ENCODE assay signal across 1 cellular context in genomic region chr12:100200450-100201181, GRCh38.
A peak's percentile ranks its signal among the peaks of the same experiment; 100 is the strongest.
TF ChIP-seq lines count a peak whose summit lies in the region.

TSS of gene ACTR6 (plus strand) at chr12:100200815. CDS start at chr12:100200852, 37 bp downstream.

TF ChIP-seq in HepG2, 621 proteins besides CTCF, POLR2A, EP300 and RAD21 (continued from another document and continues in another):
- TF ChIP-seq ZNF784 (CRISPR knock-in tag; IDR thresholded peaks at IDR 0.05; ENCODE audit: borderline replicate concordance) (peak; percentile 77; the same call in 1 of the 2 replicates), ZBTB37 (CRISPR knock-in tag; IDR thresholded peaks at IDR 0.05) (peak; percentile 63; the same call in 1 of the 2 replicates), STAT5B (CRISPR knock-in tag; IDR thresholded peaks at IDR 0.05) (no peak), E2F5 (CRISPR knock-in tag; conservative IDR thresholded peaks at IDR 0.05) (no peak), MATR3 (CRISPR knock-in tag; IDR thresholded peaks at IDR 0.05) (no peak), PRPF4 (IDR thresholded peaks at IDR 0.05; ENCODE audit: low read depth, low read length, poor library complexity, severe bottlenecking) (no peak), ZMYM4 (CRISPR knock-in tag; IDR thresholded peaks at IDR 0.05) (peak; percentile 57; the same call in 1 of the 2 replicates), GABPA (IDR thresholded peaks at IDR 0.05; ENCODE audit: low read depth, low read length) (peak; percentile 79), GABPA (CRISPR knock-in tag; IDR thresholded peaks at IDR 0.05; ENCODE audit: low read depth) (peak; percentile 97), PRDM10 (CRISPR knock-in tag; IDR thresholded peaks at IDR 0.05; ENCODE audit: low read depth) (no peak), ATF2 (CRISPR knock-in tag; IDR thresholded peaks at IDR 0.05) (peak; percentile 70; the same call in 1 of the 2 replicates), SMC3 (IDR thresholded peaks at IDR 0.05; ENCODE audit: low read length) (no peak), ZNF337 (CRISPR knock-in tag; IDR thresholded peaks at IDR 0.05; ENCODE audit: borderline replicate concordance, low read depth) (no peak), SIX1 (CRISPR knock-in tag; IDR thresholded peaks at IDR 0.05; ENCODE audit: borderline replicate concordance) (peak; percentile 44; the same call in 1 of the 2 replicates), TIGD3 (CRISPR knock-in tag; IDR thresholded peaks at IDR 0.05; ENCODE audit: borderline replicate concordance) (no peak), ZNF431 (CRISPR knock-in tag; IDR thresholded peaks at IDR 0.05; ENCODE audit: borderline replicate concordance, low read depth) (peak; percentile 28; the same call in 1 of the 2 replicates), LCORL (IDR thresholded peaks at IDR 0.05) (no peak), LCORL (CRISPR knock-in tag; IDR thresholded peaks at IDR 0.05) (no peak), MLLT10 (CRISPR knock-in tag; IDR thresholded peaks at IDR 0.05) (no peak), ARID4A (CRISPR knock-in tag; IDR thresholded peaks at IDR 0.05; ENCODE audit: borderline replicate concordance) (peak; percentile 97), ZNF142 (CRISPR knock-in tag; IDR thresholded peaks at IDR 0.05) (no peak; the same call in 1 of the 2 replicates), ZNF280B (CRISPR knock-in tag; IDR thresholded peaks at IDR 0.05; ENCODE audit: borderline replicate concordance) (no peak), HNRNPH1 (optimal IDR thresholded peaks at IDR 0.05; ENCODE audit: low read depth, low read length) (no peak), ZNF629 (CRISPR knock-in tag; conservative IDR thresholded peaks at IDR 0.05) (no peak), ZBTB25 (CRISPR knock-in tag; IDR thresholded peaks at IDR 0.05) (peak; percentile 69; the same call in 1 of the 2 replicates), SP4 (CRISPR knock-in tag; IDR thresholded peaks at IDR 0.05) (0 out of 2 replicates have a peak, but pooled peaks have one; percentile 40), RBM22 (optimal IDR thresholded peaks at IDR 0.05; ENCODE audit: low read length) (peak; percentile 93), TP53 (CRISPR knock-in tag; conservative IDR thresholded peaks at IDR 0.05) (0 out of 2 replicates have a peak, but pooled peaks have one; percentile 11), ZNF367 (CRISPR knock-in tag; IDR thresholded peaks at IDR 0.05; ENCODE audit: borderline replicate concordance) (no peak), FOXK2 (IDR thresholded peaks at IDR 0.05) (peak; percentile 66), ZNF224 (CRISPR knock-in tag; IDR thresholded peaks at IDR 0.05) (no peak), CBX2 (IDR thresholded peaks at IDR 0.05; ENCODE audit: low read depth, low read length) (no peak), CBX2 (CRISPR knock-in tag; IDR thresholded peaks at IDR 0.05; ENCODE audit: low read depth) (no peak)
